ENCODE assay signal across 10 cellular contexts in genomic region chr2:39431592-39432316, GRCh38. TPM values are rescaled to one million over a fixed set of nuclear protein-coding genes. Genes with fewer than 3 reads are reported as not detected.
DNase-seq lines count a peak whose midpoint lies in the region; ATAC-seq and TF ChIP-seq lines count a peak whose summit lies in the region.
"Had no signal": no experiment of that assay in that cellular context is flagged by ENCODE, and none has a peak within 500 bp of the region (broad histone marks: within the 10 kb centered on the region; RNA-seq: fewer than 3 reads in every experiment).

No MANE protein-coding gene starts in this region.

- H3K27ac ChIP-seq in CD4-positive, CD25-positive, alpha-beta regulatory T cell (ENCODE audit: insufficient read depth, low read length, poor library complexity, severe bottlenecking) = no peak overlapping the region
- H3K27ac ChIP-seq in HUES48 (ENCODE audit: low read depth, low read length) (peak overlapping the region; percentile 44), esophagus muscularis mucosa (replicated peaks in 1 of 4) (peak overlapping the region in 2 of 4 donors; percentile 2 to 20)
- no peak overlapping the region for H3K27ac ChIP-seq in naive thymus-derived CD4-positive, alpha-beta T cell (ENCODE audit: low read depth, low read length)
- H3K27ac ChIP-seq: testis had no signal

- H3K9me3 Mint-ChIP-seq in CD4-positive, CD25-positive, alpha-beta regulatory T cell = no peaks in the 10 kb centered on the region
- no peaks in the 10 kb centered on the region for H3K9me3 Mint-ChIP-seq in naive thymus-derived CD4-positive, alpha-beta T cell

- intact Hi-C loops in naive thymus-derived CD4-positive, alpha-beta T cell (cut with micrococcal nuclease) = loop anchor here in 1 of 2 donors (10.0 kb wide), 1 partner anchor 557 kb away; the partner anchor contains the start of genes DHX57 and MORN2
- intact Hi-C loops in esophagus muscularis mucosa (cut with DNase I) = no loop called here

- no peak overlapping the region for H3K4me3 ChIP-seq in CD4-positive, CD25-positive, alpha-beta regulatory T cell (ENCODE audit: low read depth, low read length)
- H3K4me3 ChIP-seq in HUES48 (ENCODE audit: low read depth, low read length) (peak overlapping the region; percentile 4), cardiac fibroblast (replicated peaks in 1 of 2; ENCODE audit: low read depth in 2 of 2, low read length in 2 of 2) (no peak overlapping the region), esophagus muscularis mucosa (no peak overlapping the region)
- no peak overlapping the region for H3K4me3 ChIP-seq in naive thymus-derived CD4-positive, alpha-beta T cell (ENCODE audit: low read length)
- H3K4me3 ChIP-seq: testis had no signal

- H3K27me3 Mint-ChIP-seq in CD4-positive, CD25-positive, alpha-beta regulatory T cell = no peaks in the 10 kb centered on the region
- no peaks in the 10 kb centered on the region for H3K27me3 Mint-ChIP-seq in naive thymus-derived CD4-positive, alpha-beta T cell

- peak; percentile 20 to 22 for ATAC-seq in CD4-positive, CD25-positive, alpha-beta regulatory T cell (ENCODE audit: low read depth in 2 of 2)
- peak; percentile 25 for ATAC-seq in naive thymus-derived CD4-positive, alpha-beta T cell

- CTCF ChIA-PET in naive thymus-derived CD4-positive, alpha-beta T cell (lab: Charles Lee) = no interaction called here

- peak overlapping the region in 2 of 4 donors; percentile 24 to 36 for H3K4me3 Mint-ChIP-seq in CD4-positive, CD25-positive, alpha-beta regulatory T cell
- peak overlapping the region in 1 of 10 donors; percentile 15 for H3K4me3 Mint-ChIP-seq in naive thymus-derived CD4-positive, alpha-beta T cell

- H3K9ac ChIP-seq in HUES48 (ENCODE audit: low read depth, low read length) = no peak overlapping the region

- POLR2A ChIA-PET in naive thymus-derived CD4-positive, alpha-beta T cell (lab: Charles Lee) = interaction anchor here (0.6 kb wide), 1 partner anchor 150 kb away, joined by 3 read pairs; no protein-coding TSS in a partner anchor

- no peak for TF ChIP-seq EP300 in esophagus muscularis mucosa (IDR thresholded peaks at IDR 0.05)

- no peak for TF ChIP-seq POLR2A in esophagus muscularis mucosa (IDR thresholded peaks at IDR 0.05; ENCODE audit: low read depth)

- H3K4me1 ChIP-seq in CD4-positive, CD25-positive, alpha-beta regulatory T cell (ENCODE audit: control insufficient read depth, insufficient read depth, low read length, poor library complexity, severe bottlenecking) = peaks cover 30% of the 10 kb centered on the region
- H3K4me1 ChIP-seq in HUES48 (ENCODE audit: control insufficient read depth, insufficient read depth, low read length) (peaks cover 65% of the 10 kb centered on the region), esophagus muscularis mucosa (peaks cover 47 to 71% (median 63%) of the 10 kb centered on the region in 4 donors)
- peaks cover 9 to 30% of the 10 kb centered on the region in 2 donors for H3K4me1 ChIP-seq in naive thymus-derived CD4-positive, alpha-beta T cell (ENCODE audit: control insufficient read depth in 2 of 2, insufficient read depth in 2 of 2, low read length in 2 of 2)

- no peaks in the 10 kb centered on the region for H3K27me3 ChIP-seq in CD4-positive, CD25-positive, alpha-beta regulatory T cell (ENCODE audit: control insufficient read depth, insufficient read depth, low read length)
- H3K27me3 ChIP-seq in HUES48 (ENCODE audit: control insufficient read depth, insufficient read depth, low read length) (no peaks in the 10 kb centered on the region), esophagus muscularis mucosa (no peaks in the 10 kb centered on the region)
- no peaks in the 10 kb centered on the region for H3K27me3 ChIP-seq in naive thymus-derived CD4-positive, alpha-beta T cell (ENCODE audit: control insufficient read depth in 2 of 2, insufficient read depth in 2 of 2, low read length in 2 of 2)
- H3K27me3 ChIP-seq: testis had no signal

- peaks cover 49 to 74% (median 62%) of the 10 kb centered on the region in 4 donors for H3K4me1 Mint-ChIP-seq in CD4-positive, CD25-positive, alpha-beta regulatory T cell
- H3K4me1 Mint-ChIP-seq in naive thymus-derived CD4-positive, alpha-beta T cell = peaks cover 37 to 86% (median 80%) of the 10 kb centered on the region in 7 donors

- H3K27ac Mint-ChIP-seq in CD4-positive, CD25-positive, alpha-beta regulatory T cell = peak overlapping the region in 2 of 3 donors; percentile 24 to 55
- peak overlapping the region in 6 of 9 donors; percentile 4 to 53 (median 33) for H3K27ac Mint-ChIP-seq in naive thymus-derived CD4-positive, alpha-beta T cell

- no peaks in the 10 kb centered on the region for H3K36me3 Mint-ChIP-seq in CD4-positive, CD25-positive, alpha-beta regulatory T cell
- H3K36me3 Mint-ChIP-seq in naive thymus-derived CD4-positive, alpha-beta T cell = peaks cover 0 to 4% (median 0%) of the 10 kb centered on the region in 5 donors

- no peaks in the 10 kb centered on the region for H3K36me3 ChIP-seq in CD4-positive, CD25-positive, alpha-beta regulatory T cell (ENCODE audit: control insufficient read depth, insufficient read depth, low read length)
- 0 out of 2 replicates have a peak, but pooled peaks cover 3% of the 10 kb centered on the region for H3K36me3 ChIP-seq in HUES48 (ENCODE audit: control insufficient read depth, insufficient read depth, low read length)
- H3K36me3 ChIP-seq in naive thymus-derived CD4-positive, alpha-beta T cell (ENCODE audit: control insufficient read depth in 2 of 3, insufficient read depth in 3 of 3, low read length in 3 of 3) = no peaks in the 10 kb centered on the region
- no peaks in the 10 kb centered on the region for H3K36me3 ChIP-seq in esophagus muscularis mucosa

- DNase-seq in CD4-positive, CD25-positive, alpha-beta regulatory T cell = peak in 1 of 3 donors; percentile 22
- DNase-seq in cardiac fibroblast (ENCODE audit: low read depth in 2 of 2) = peak; percentile 58 to 59
- peak in 3 of 9 donors; percentile 7 to 26 (median 14) for DNase-seq in naive thymus-derived CD4-positive, alpha-beta T cell
- DNase-seq in kidney glomerular epithelial cell (lab: John Stamatoyannopoulos, UW) = no peak
- DNase-seq in esophagus muscularis mucosa (ENCODE audit: extremely low spot score) = no peak
- no peak for DNase-seq in NCI-H345 treated with DMSO at 0.1 percent for 48 hours (lab: John Stamatoyannopoulos, UW; ENCODE audit: unreplicated experiment)
- DNase-seq in COLO668 (lab: John Stamatoyannopoulos, UW; ENCODE audit: unreplicated experiment) = no peak
- DNase-seq: caudate nucleus, testis had no signal

- no peaks in the 10 kb centered on the region for H3K9me3 ChIP-seq in CD4-positive, CD25-positive, alpha-beta regulatory T cell (ENCODE audit: control insufficient read depth in 2 of 2, low read length in 2 of 2)
- no peaks in the 10 kb centered on the region for H3K9me3 ChIP-seq in HUES48 (ENCODE audit: control insufficient read depth, insufficient read depth, low read length)
- no peaks in the 10 kb centered on the region for H3K9me3 ChIP-seq in naive thymus-derived CD4-positive, alpha-beta T cell (ENCODE audit: control insufficient read depth in 2 of 3, low read length in 3 of 3)
- no peaks in the 10 kb centered on the region for H3K9me3 ChIP-seq in esophagus muscularis mucosa
- H3K9me3 ChIP-seq: testis had no signal

- 48% methylated on average over 3 of the region's 3 CpGs for WGBS in esophagus muscularis mucosa

- TF ChIP-seq CTCF in cardiac fibroblast (IDR thresholded peaks at IDR 0.05; ENCODE audit: low read depth, low read length) = no peak
- no peak for TF ChIP-seq CTCF in esophagus muscularis mucosa (IDR thresholded peaks at IDR 0.05)

RNA-seq across cellular contexts. Expression of gene MAP4K3, which starts 5.3 kb away (rescaled TPM):
- 28.7 TPM for total RNA-seq in CD4-positive, CD25-positive, alpha-beta regulatory T cell
- 1 to 10 TPM; 1.4 to 3.3 (median 2.0) TPM for polyA plus RNA-seq in CD4-positive, CD25-positive, alpha-beta regulatory T cell
- total RNA-seq in naive thymus-derived CD4-positive, alpha-beta T cell = 10 to 100 TPM; 14.4 to 32.2 (median 19.9) TPM
- 1 to 10 TPM; 2.9 to 3.2 TPM for polyA plus RNA-seq in naive thymus-derived CD4-positive, alpha-beta T cell
- 10 to 100 TPM; 39.6 to 72.5 (median 53.8) TPM for total RNA-seq in esophagus muscularis mucosa

Comparison
In these comparisons a context has a peak if more than half of its experiments do, and no peak if none do; other contexts are left out.
1. DNase-seq: peak in cardiac fibroblast (2 of 2); none in kidney glomerular epithelial cell (single experiment), esophagus muscularis mucosa (single experiment), NCI-H345 treated with DMSO at 0.1 percent for 48 hours (single experiment) and COLO668 (single experiment).